ENCODE assay signal across 1 cellular context in the genomic region with DNA sequence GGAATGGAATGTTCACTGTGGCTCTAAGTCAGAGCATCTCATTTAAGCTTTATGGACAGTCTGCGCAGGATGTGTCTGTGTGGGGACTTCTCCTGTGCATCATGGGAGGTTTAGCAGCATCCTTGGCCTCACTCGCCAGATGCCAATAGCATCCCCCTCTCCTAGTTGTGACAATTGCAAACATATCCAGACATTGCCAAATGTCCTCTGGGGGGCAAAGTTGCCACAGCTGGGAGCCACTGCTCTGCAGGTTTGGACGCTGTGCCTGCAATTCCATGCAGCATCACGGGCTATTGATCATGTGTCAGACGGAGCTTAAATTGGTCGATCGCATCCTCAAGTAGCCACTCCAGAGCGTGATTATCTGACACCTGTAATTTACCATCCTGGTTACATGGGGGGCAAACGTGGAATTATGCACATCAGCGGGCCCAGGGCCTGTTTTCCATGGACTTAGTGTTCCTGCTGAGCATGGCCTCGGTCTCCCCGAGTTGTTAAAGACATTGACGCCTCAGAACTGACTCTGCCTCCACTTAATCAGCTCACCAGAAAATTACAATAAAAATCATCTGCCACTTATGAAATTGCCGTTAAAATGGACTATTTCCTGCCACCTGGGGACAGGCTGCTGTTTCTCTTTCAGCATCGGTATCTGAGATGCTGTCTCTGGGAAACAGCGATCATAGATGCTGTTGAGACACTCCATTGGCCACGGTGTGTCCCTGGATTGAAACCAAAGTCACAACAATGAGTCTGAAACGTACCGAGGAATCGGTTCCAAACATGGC.
TF ChIP-seq lines count a peak whose summit lies in the region.

No MANE protein-coding gene starts in this region.

TF ChIP-seq in HepG2, 621 proteins besides CTCF, POLR2A, EP300 and RAD21:
- TF ChIP-seq, protein P1, sequence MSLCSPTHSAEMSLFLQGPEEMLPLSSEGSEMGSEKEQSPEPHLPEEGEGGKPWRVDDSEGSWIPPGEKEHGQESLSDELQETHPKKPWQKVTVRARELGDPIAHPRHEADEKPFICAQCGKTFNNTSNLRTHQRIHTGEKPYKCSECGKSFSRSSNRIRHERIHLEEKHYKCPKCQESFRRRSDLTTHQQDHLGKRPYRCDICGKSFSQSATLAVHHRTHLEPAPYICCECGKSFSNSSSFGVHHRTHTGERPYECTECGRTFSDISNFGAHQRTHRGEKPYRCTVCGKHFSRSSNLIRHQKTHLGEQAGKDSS (CRISPR knock-in tag; IDR thresholded peaks at IDR 0.05; ENCODE audit: borderline replicate concordance, low read depth): 0 out of 2 replicates have a peak, but pooled peaks have one; percentile 23
- peak; percentile 56 for TF ChIP-seq STAG1 (CRISPR knock-in tag; IDR thresholded peaks at IDR 0.05)
